33 cellular contexts compared by ENCODE assay signal in genomic region chr13:59522652-59523051, GRCh38.
"Had no signal": no experiment of that assay in that cellular context is flagged by ENCODE, and none has a peak within 500 bp of the region (broad histone marks: within the 10 kb centered on the region; RNA-seq: fewer than 3 reads in every experiment).

No MANE protein-coding gene starts in this region.

- DNase-seq: activated effector memory CD4-positive, alpha-beta T cell treated with anti-CD3 and anti-CD28 coated beads, Interleukin-2, amount 50 U/mL, for 16 hours; activated effector memory CD4-positive, alpha-beta T cell treated with Interleukin-2 at 50 U/mL for 16 hours; activated gamma-delta T cell; activated gamma-delta T cell treated with Interleukin-2 at 50 U/mL for 16 hours; activated naive CD4-positive, alpha-beta T cell; activated naive CD4-positive, alpha-beta T cell treated with anti-CD3 and anti-CD28 coated beads for 36 hours; activated naive CD4-positive, alpha-beta T cell treated with anti-CD3 and anti-CD28 coated beads, Interleukin-2, amount 10 ng/mL, durations not matched to agents 7 days and 5 days; activated naive CD4-positive, alpha-beta T cell treated with anti-CD3 and anti-CD28 coated beads, Interleukin-2, amount 50 U/mL, for 16 hours; activated naive CD4-positive, alpha-beta T cell treated with Interleukin-2 at 50 U/mL for 16 hours; activated naive CD8-positive, alpha-beta T cell treated with anti-CD3 and anti-CD28 coated beads for 36 hours; activated naive CD8-positive, alpha-beta T cell treated with anti-CD3 and anti-CD28 coated beads, Interleukin-2, amount 10 ng/mL, durations not matched to agents 7 days and 5 days; activated naive CD8-positive, alpha-beta T cell treated with anti-CD3 and anti-CD28 coated beads, Interleukin-2, amount 50 U/mL, for 24 hours; activated T-cell treated with anti-CD3 and anti-CD28 coated beads, Interleukin-2, amount 50 U/mL, for 4 hours; activated T-cell treated with anti-CD3 and anti-CD28 coated beads, Interleukin-2, amount 50 U/mL, for 48 hours; activated T-cell treated with anti-CD3 and anti-CD28 coated beads, Interleukin-2, amount 50 U/mL, for 72 hours; adrenal gland; amniotic stem cell; amygdala; anterior cingulate cortex; aorta; body of pancreas; brain microvascular endothelial cell; caudate nucleus; central memory CD4-positive, alpha-beta T cell; cerebellar nuclear complex had no signal

- H3K9me3 ChIP-seq: adrenal gland, ascending aorta, body of pancreas, breast epithelium had no signal

- H3K27me3 ChIP-seq: adrenal gland, ascending aorta, body of pancreas, brain microvascular endothelial cell, breast epithelium, cardiac muscle cell had no signal

- FAIRE-seq: astrocyte, bronchial epithelial cell, colon had no signal

- H3K4me3 ChIP-seq: adrenal gland, ascending aorta, body of pancreas, breast epithelium, cardiac muscle cell had no signal

- ATAC-seq: activated naive CD4-positive, alpha-beta T cell treated with anti-CD3 and anti-CD28 coated beads, Interleukin-2, amount 50 U/mL, for 72 hours; activated naive CD8-positive, alpha-beta T cell treated with anti-CD3 and anti-CD28 coated beads, Interleukin-2, amount 50 U/mL, for 24 hours; activated T-cell treated with anti-CD3 and anti-CD28 coated beads, Interleukin-2, amount 50 U/mL, for 4 hours; activated T-cell treated with anti-CD3 and anti-CD28 coated beads, Interleukin-2, amount 50 U/mL, for 72 hours; activated T-helper 17 cell treated with anti-CD3 and anti-CD28 coated beads, Interleukin-2, amount 50 U/mL, for 72 hours; body of pancreas had no signal

- H3K36me3 ChIP-seq: adrenal gland, ascending aorta, brain microvascular endothelial cell, breast epithelium, cardiac muscle cell had no signal

- H3K4me1 ChIP-seq: adrenal gland, ascending aorta, body of pancreas, breast epithelium had no signal

- H3K27ac ChIP-seq: adrenal gland, ascending aorta, body of pancreas, brain microvascular endothelial cell, breast epithelium, cardiac muscle cell had no signal
